ENCODE assay signal across 9 cellular contexts in the genomic region with DNA sequence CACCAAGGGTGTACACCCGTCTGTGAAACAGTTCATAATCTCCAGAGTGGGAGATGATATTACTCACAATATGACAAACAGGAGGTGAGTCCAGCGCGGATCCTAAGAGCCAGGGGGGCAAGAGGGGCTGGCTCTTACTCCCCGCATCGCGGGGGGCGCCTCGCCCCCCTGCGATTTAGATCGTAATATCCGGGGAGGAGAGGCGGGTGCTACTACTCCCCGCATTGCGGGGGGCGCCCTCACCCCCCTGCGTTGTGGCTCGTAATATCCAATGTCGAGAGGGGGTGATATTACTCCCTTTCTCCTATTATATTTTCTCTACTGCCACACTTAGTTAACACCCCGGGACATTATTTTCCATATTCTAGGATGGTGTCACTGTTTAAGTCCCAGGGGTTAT.
"Had no signal": no experiment of that assay in that cellular context is flagged by ENCODE, and none has a peak within 500 bp of the region (broad histone marks: within the 10 kb centered on the region; RNA-seq: fewer than 3 reads in every experiment).

No MANE protein-coding gene starts in this region.

- H3K9me3 ChIP-seq: HAP-1 had no signal

- ATAC-seq: GM23338, HCT116 had no signal

- H3K4me3 ChIP-seq: GM23248, GM23338, HAP-1 had no signal

- H3K27ac ChIP-seq: GM23248 had no signal

- H3K36me3 ChIP-seq: HAP-1 had no signal

- DNase-seq: GM23248, GOT3, H7, H9, HCEC 1CT, HFFc6 had no signal

- H3K4me1 ChIP-seq: HAP-1 had no signal
